In genomic region chr18:30927517-30928075, GRCh38 we compare ENCODE assay signal across 22 cellular contexts.
"Had no signal": no experiment of that assay in that cellular context is flagged by ENCODE, and none has a peak within 500 bp of the region (broad histone marks: within the 10 kb centered on the region; RNA-seq: fewer than 3 reads in every experiment).

No MANE protein-coding gene starts in this region.

- H3K36me3 Mint-ChIP-seq: naive B cell had no signal

- H3K4me3 Mint-ChIP-seq: effector memory CD8-positive, alpha-beta T cell; naive B cell; natural killer cell treated with Interleukin-12 subunit alpha and Interleukin-12 subunit beta and Interleukin-15 and Interleukin-18, amount 100 ng/mL, for 72 hours; neural crest cell; stimulated activated naive CD8-positive, alpha-beta T cell treated with anti-CD3 and anti-CD28 coated beads, Interleukin-15, amount 100 ng/mL, for 72 hours had no signal

- ATAC-seq: effector memory CD8-positive, alpha-beta T cell; left ventricle myocardium superior; lower lobe of right lung; natural killer cell treated with Interleukin-12 subunit alpha and Interleukin-12 subunit beta and Interleukin-15 and Interleukin-18, amount 100 ng/mL, for 72 hours; pancreas; sciatic nerve; stimulated activated naive CD8-positive, alpha-beta T cell treated with anti-CD3 and anti-CD28 coated beads, Interleukin-15, amount 100 ng/mL, for 72 hours; upper lobe of right lung had no signal

- H3K36me3 ChIP-seq: lower lobe of right lung, neutrophil, pancreas, suprapubic skin, transverse colon, upper lobe of right lung, uterus had no signal

- H3K27ac Mint-ChIP-seq: effector memory CD8-positive, alpha-beta T cell; naive B cell; natural killer cell treated with Interleukin-12 subunit alpha and Interleukin-12 subunit beta and Interleukin-15 and Interleukin-18, amount 100 ng/mL, for 72 hours; stimulated activated naive CD8-positive, alpha-beta T cell treated with anti-CD3 and anti-CD28 coated beads, Interleukin-15, amount 100 ng/mL, for 72 hours had no signal

- H3K4me3 ChIP-seq: lower lobe of right lung, pancreas, smooth muscle cell, suprapubic skin, transverse colon, upper lobe of right lung, uterus had no signal

- DNase-seq: cortex of kidney; effector memory CD8-positive, alpha-beta T cell; hypothalamus; left ventricle myocardium superior; lower lobe of right lung; naive B cell; pancreas; stimulated activated CD4-positive, alpha-beta T cell treated with anti-CD3 and anti-CD28 coated beads, Interleukin-12 subunit alpha, Interleukin-12 subunit beta, amount 100 ng/mL, for 4 hours; stimulated activated CD4-positive, alpha-beta T cell treated with anti-CD3 and anti-CD28 coated beads, Interleukin-1b, Interleukin-23, amount 100 ng/mL, for 48 hours; stimulated activated CD4-positive, alpha-beta T cell treated with anti-CD3 and anti-CD28 coated beads, Interleukin-4, amount 100 ng/mL, for 1 hour; stimulated activated CD8-positive, alpha-beta memory T cell treated with anti-CD3 and anti-CD28 coated beads, Interleukin-4, amount 100 ng/mL, for 48 hours; stimulated activated naive CD4-positive, alpha-beta T cell; stimulated activated naive CD8-positive, alpha-beta T cell treated with anti-CD3 and anti-CD28 coated beads, Interleukin-15, amount 100 ng/mL, for 72 hours; transverse colon; upper lobe of right lung; uterus had no signal

- H3K4me1 ChIP-seq: lower lobe of right lung, pancreas, suprapubic skin, transverse colon, upper lobe of right lung, uterus had no signal

- H3K9me3 ChIP-seq: lower lobe of right lung, neutrophil, pancreas, suprapubic skin, transverse colon, upper lobe of right lung, uterus had no signal

- H3K27me3 ChIP-seq: neutrophil, pancreas, suprapubic skin, transverse colon, upper lobe of right lung, uterus had no signal

- H3K27me3 Mint-ChIP-seq: effector memory CD8-positive, alpha-beta T cell; naive B cell; natural killer cell treated with Interleukin-12 subunit alpha and Interleukin-12 subunit beta and Interleukin-15 and Interleukin-18, amount 100 ng/mL, for 72 hours; stimulated activated naive CD8-positive, alpha-beta T cell treated with anti-CD3 and anti-CD28 coated beads, Interleukin-15, amount 100 ng/mL, for 72 hours had no signal

- H3K9me3 Mint-ChIP-seq: stimulated activated naive CD8-positive, alpha-beta T cell treated with anti-CD3 and anti-CD28 coated beads, Interleukin-15, amount 100 ng/mL, for 72 hours had no signal

- H3K27ac ChIP-seq: lower lobe of right lung, neutrophil, pancreas, suprapubic skin, transverse colon, upper lobe of right lung, uterus had no signal

- H3K4me1 Mint-ChIP-seq: stimulated activated naive CD8-positive, alpha-beta T cell treated with anti-CD3 and anti-CD28 coated beads, Interleukin-15, amount 100 ng/mL, for 72 hours had no signal
